In genomic region chr9:136243631-136244030, GRCh38 we compare ENCODE assay signal across 14 cellular contexts. TPM values are rescaled to one million over a fixed set of nuclear protein-coding genes. Genes with fewer than 3 reads are reported as not detected.
A peak's percentile ranks its signal among the peaks of the same experiment; 100 is the strongest.
DNase-seq lines count a peak whose midpoint lies in the region; ATAC-seq and TF ChIP-seq lines count a peak whose summit lies in the region.
"Had no signal": no experiment of that assay in that cellular context is flagged by ENCODE, and none has a peak within 500 bp of the region (broad histone marks: within the 10 kb centered on the region; RNA-seq: fewer than 3 reads in every experiment).

No MANE protein-coding gene starts in this region.

- peaks cover 60% of the 10 kb centered on the region for H4K20me1 ChIP-seq in DND-41 (ENCODE audit: insufficient read depth, low read length)

- intact Hi-C loops in activated CD4-positive, alpha-beta memory T cell treated with anti-CD3 and anti-CD28 coated beads for 36 hours (cut with micrococcal nuclease) = loop anchor here (1.0 to 10.0 kb wide), 6 partner anchors 11 to 1361 kb away; partner anchors contain the start of genes ARRDC1, NOTCH1, TMEM250 and UBAC1
- intact Hi-C loops in naive thymus-derived CD4-positive, alpha-beta T cell (cut with micrococcal nuclease) = loop anchor here (1.0 to 10.0 kb wide), 9 partner anchors 11 to 1211 kb away; partner anchors contain the start of genes CAMSAP1 (in 1 of the 2), NOTCH1 (in 1 of the 2), NSMF (in 1 of the 2) and SNAPC4 (in 1 of the 2)
- intact Hi-C loops in lower lobe of right lung (cut with DNase I) = no loop called here

- H3K36me3 ChIP-seq in DND-41 (ENCODE audit: insufficient read depth, low read length) (peaks cover 16% of the 10 kb centered on the region), lower lobe of right lung (no peaks in the 10 kb centered on the region)
- H3K36me3 ChIP-seq in naive thymus-derived CD4-positive, alpha-beta T cell (ENCODE audit: control insufficient read depth in 2 of 3, insufficient read depth in 3 of 3, low read length in 3 of 3) = no peaks in the 10 kb centered on the region
- H3K36me3 ChIP-seq: cardiac muscle cell, upper lobe of left lung had no signal

- CTCF ChIA-PET in activated CD4-positive, alpha-beta memory T cell treated with anti-CD3 and anti-CD28 coated beads for 36 hours (lab: Charles Lee) = interaction anchor here (1.9 kb wide), 1 partner anchor 24 kb away, joined by 6 read pairs; no protein-coding TSS in a partner anchor
- CTCF ChIA-PET in naive thymus-derived CD4-positive, alpha-beta T cell (lab: Charles Lee) = no interaction called here

- TF ChIP-seq CTCF in DND-41 (IDR thresholded peaks at IDR 0.05; ENCODE audit: borderline replicate concordance, extremely low read depth, low read length, poor library complexity, severe bottlenecking) (no peak), HFF-Myc (IDR thresholded peaks at IDR 0.05; ENCODE audit: low read depth, low read length, missing control alignments) (no peak), lower lobe of right lung (IDR thresholded peaks at IDR 0.05) (no peak)

- H3K4me3 Mint-ChIP-seq in activated CD4-positive, alpha-beta memory T cell treated with anti-CD3 and anti-CD28 coated beads for 36 hours = peak overlapping the region; percentile 89
- peak overlapping the region; percentile 8 to 100 (median 94) for H3K4me3 Mint-ChIP-seq in naive thymus-derived CD4-positive, alpha-beta T cell

- no peak overlapping the region for H3K27ac ChIP-seq in DND-41 (ENCODE audit: low read length)
- peak overlapping the region; percentile 65 for H3K27ac ChIP-seq in naive thymus-derived CD4-positive, alpha-beta T cell (ENCODE audit: low read depth, low read length)
- H3K27ac ChIP-seq in lower lobe of right lung = no peak overlapping the region
- H3K27ac ChIP-seq: cardiac muscle cell, upper lobe of left lung had no signal

- DNase-seq in DND-41 = no peak
- DNase-seq in HFF-Myc (ENCODE audit: extremely low read depth, low read depth) = no peak
- peak; percentile 28 for DNase-seq in activated CD4-positive, alpha-beta memory T cell treated with anti-CD3 and anti-CD28 coated beads for 36 hours
- DNase-seq in naive thymus-derived CD4-positive, alpha-beta T cell = no peak
- DNase-seq in NCI-H2196 treated with DMSO at 0.1 percent for 48 hours (lab: John Stamatoyannopoulos, UW; ENCODE audit: unreplicated experiment) = no peak
- no peak for DNase-seq in 8988T
- no peak for DNase-seq in lower lobe of right lung
- DNase-seq: HCEC 1CT, NCI-H1694 treated with DMSO at 0.1 percent for 48 hours, upper lobe of left lung had no signal

- H3K79me2 ChIP-seq in DND-41 (ENCODE audit: insufficient read depth, low read length) = peaks cover 67% of the 10 kb centered on the region

- peak overlapping the region; percentile 98 for H3K4me2 ChIP-seq in DND-41 (ENCODE audit: insufficient read depth, low read length)

- H3K27me3 ChIP-seq in DND-41 (ENCODE audit: insufficient read depth, low read length, poor library complexity) (no peaks in the 10 kb centered on the region), lower lobe of right lung (ENCODE audit: low read depth) (no peaks in the 10 kb centered on the region)
- no peaks in the 10 kb centered on the region for H3K27me3 ChIP-seq in naive thymus-derived CD4-positive, alpha-beta T cell (ENCODE audit: control insufficient read depth in 2 of 2, insufficient read depth in 2 of 2, low read length in 2 of 2)
- H3K27me3 ChIP-seq: cardiac muscle cell, upper lobe of left lung had no signal

- no peaks in the 10 kb centered on the region for H3K9me3 Mint-ChIP-seq in activated CD4-positive, alpha-beta memory T cell treated with anti-CD3 and anti-CD28 coated beads for 36 hours
- H3K9me3 Mint-ChIP-seq in naive thymus-derived CD4-positive, alpha-beta T cell = peaks cover 0 to 4% (median 0%) of the 10 kb centered on the region in 11 donors

- H3K4me1 ChIP-seq in DND-41 (ENCODE audit: insufficient read depth, low read length) = peaks cover 28% of the 10 kb centered on the region
- H3K4me1 ChIP-seq in naive thymus-derived CD4-positive, alpha-beta T cell (ENCODE audit: control insufficient read depth in 2 of 2, insufficient read depth in 2 of 2, low read length in 2 of 2) = peaks cover 22 to 29% of the 10 kb centered on the region in 2 donors
- peaks cover 21% of the 10 kb centered on the region for H3K4me1 ChIP-seq in lower lobe of right lung

- peak overlapping the region; percentile 60 for H3K9ac ChIP-seq in DND-41 (ENCODE audit: low read depth, low read length)

- POLR2A ChIA-PET in activated CD4-positive, alpha-beta memory T cell treated with anti-CD3 and anti-CD28 coated beads for 36 hours (lab: Charles Lee) = no interaction called here
- POLR2A ChIA-PET in naive thymus-derived CD4-positive, alpha-beta T cell (lab: Charles Lee) = no interaction called here

- peak overlapping the region; percentile 92 for H3K27ac Mint-ChIP-seq in activated CD4-positive, alpha-beta memory T cell treated with anti-CD3 and anti-CD28 coated beads for 36 hours
- H3K27ac Mint-ChIP-seq in naive thymus-derived CD4-positive, alpha-beta T cell = peak overlapping the region; percentile 83 to 93 (median 88)

- no peaks in the 10 kb centered on the region for H3K36me3 Mint-ChIP-seq in activated CD4-positive, alpha-beta memory T cell treated with anti-CD3 and anti-CD28 coated beads for 36 hours
- H3K36me3 Mint-ChIP-seq in naive thymus-derived CD4-positive, alpha-beta T cell = peaks cover 0 to 4% (median 0%) of the 10 kb centered on the region in 5 donors

- H3K4me3 ChIP-seq in DND-41 (ENCODE audit: low read depth in 1 of 2, low read length in 2 of 2) (no peak overlapping the region), HFF-Myc (replicated peaks; ENCODE audit: low read depth, low read length) (peak overlapping the region; percentile 86), lower lobe of right lung (no peak overlapping the region)
- H3K4me3 ChIP-seq in naive thymus-derived CD4-positive, alpha-beta T cell (ENCODE audit: low read length) = no peak overlapping the region
- H3K4me3 ChIP-seq: cardiac muscle cell, upper lobe of left lung had no signal

- no peak for ATAC-seq in DND-41 (ENCODE audit: insufficient read depth, low read depth)
- no peak for ATAC-seq in naive thymus-derived CD4-positive, alpha-beta T cell
- no peak for ATAC-seq in GM21447 (IDR thresholded peaks at IDR 0.05; ENCODE audit: unreplicated experiment)
- ATAC-seq in lower lobe of right lung = no peak

- no peaks in the 10 kb centered on the region for H3K27me3 Mint-ChIP-seq in activated CD4-positive, alpha-beta memory T cell treated with anti-CD3 and anti-CD28 coated beads for 36 hours
- H3K27me3 Mint-ChIP-seq in naive thymus-derived CD4-positive, alpha-beta T cell = peaks cover 0 to 2% (median 0%) of the 10 kb centered on the region in 5 donors

- peaks cover 35% of the 10 kb centered on the region for H3K4me1 Mint-ChIP-seq in activated CD4-positive, alpha-beta memory T cell treated with anti-CD3 and anti-CD28 coated beads for 36 hours (ENCODE audit: low read depth)
- peaks cover 31 to 54% (median 40%) of the 10 kb centered on the region in 7 donors for H3K4me1 Mint-ChIP-seq in naive thymus-derived CD4-positive, alpha-beta T cell

- H2AFZ ChIP-seq in DND-41 (ENCODE audit: low read depth, low read length) = no peak overlapping the region

- H3K9me3 ChIP-seq in DND-41 (ENCODE audit: insufficient read depth, low read length, severe bottlenecking) (no peaks in the 10 kb centered on the region), lower lobe of right lung (no peaks in the 10 kb centered on the region)
- no peaks in the 10 kb centered on the region for H3K9me3 ChIP-seq in naive thymus-derived CD4-positive, alpha-beta T cell (ENCODE audit: control insufficient read depth in 2 of 3, low read length in 3 of 3)
- H3K9me3 ChIP-seq: upper lobe of left lung had no signal

RNA-seq across cellular contexts. Expression of gene QSOX2, which starts 2.0 kb away (rescaled TPM):
- 10 to 100 TPM; 19.0 to 19.4 TPM for total RNA-seq in activated CD4-positive, alpha-beta memory T cell treated with anti-CD3 and anti-CD28 coated beads for 36 hours
- 10 to 100 TPM; 11.5 to 15.9 (median 12.0) TPM for total RNA-seq in naive thymus-derived CD4-positive, alpha-beta T cell
- polyA plus RNA-seq in naive thymus-derived CD4-positive, alpha-beta T cell = under 1 TPM; 0.26 to 0.52 TPM
- total RNA-seq in lower lobe of right lung = 10.5 TPM

RNA-seq across cellular contexts. Expression of gene LHX3, which starts 38.7 kb away (rescaled TPM):
- not detected for total RNA-seq in activated CD4-positive, alpha-beta memory T cell treated with anti-CD3 and anti-CD28 coated beads for 36 hours
- total RNA-seq in naive thymus-derived CD4-positive, alpha-beta T cell = under 1 TPM in 2 of 5 experiments, not detected in 3; 0.15 to 0.21 TPM
- polyA plus RNA-seq in naive thymus-derived CD4-positive, alpha-beta T cell = not detected
- not detected for total RNA-seq in lower lobe of right lung
- total RNA-seq: cardiac muscle cell, posterior vena cava had no signal
- polyA plus RNA-seq: cardiac muscle cell, keratinocyte had no signal
